In genomic region chr10:100045592-100045991, GRCh38 we compare ENCODE assay signal across 15 cellular contexts. TPM values are rescaled to one million over a fixed set of nuclear protein-coding genes. Genes with fewer than 3 reads are reported as not detected.
DNase-seq lines count a peak whose midpoint lies in the region; ATAC-seq and TF ChIP-seq lines count a peak whose summit lies in the region.
"Had no signal": no experiment of that assay in that cellular context is flagged by ENCODE, and none has a peak within 500 bp of the region (broad histone marks: within the 10 kb centered on the region; RNA-seq: fewer than 3 reads in every experiment).

No MANE protein-coding gene starts in this region.

- H3K79me2 ChIP-seq in mammary epithelial cell (ENCODE audit: insufficient read depth, low read length) (no peaks in the 10 kb centered on the region), mesendoderm (ENCODE audit: control insufficient read depth, insufficient read depth, low read length) (no peaks in the 10 kb centered on the region)

- H3K4ac ChIP-seq in mesendoderm (ENCODE audit: low read depth, low read length), result no peak overlapping the region

- peak overlapping the region; percentile 1 for H2BK15ac ChIP-seq in mesendoderm (replicated peaks; ENCODE audit: low read depth)

- H3K4me3 ChIP-seq in mammary epithelial cell (replicated peaks in 1 of 3; ENCODE audit: insufficient read depth in 1 of 3, low read depth in 2 of 3, low read length in 3 of 3) (no peak overlapping the region), breast epithelium (no peak overlapping the region), mesendoderm (ENCODE audit: low read length) (no peak overlapping the region)
- H3K4me3 ChIP-seq: ovary, SJSA1, thoracic aorta had no signal

- H3K9ac ChIP-seq in mammary epithelial cell (ENCODE audit: insufficient read depth, low read length) (no peak overlapping the region), mesendoderm (ENCODE audit: low read length) (no peak overlapping the region)

- H3K27ac ChIP-seq in mammary epithelial cell (ENCODE audit: insufficient read depth, low read depth, low read length) (no peak overlapping the region), breast epithelium (no peak overlapping the region), mesendoderm (ENCODE audit: low read depth, low read length) (no peak overlapping the region)
- H3K27ac ChIP-seq: C4-2B, SJSA1, thoracic aorta had no signal

- no TSS peak for BruUV-seq in mammary epithelial cell (replicated peaks; lab: Mats Ljungman, UMichigan)

- in situ Hi-C loops in mammary epithelial cell (cut with MboI; ENCODE audit: low sequenced_read_pairs in 2 of 2), result loop anchor here (5.0 to 10.0 kb wide), 3 partner anchors 138 to 201 kb away; no protein-coding TSS in a partner anchor

- H2BK120ac ChIP-seq in mesendoderm (ENCODE audit: low read depth, low read length), result no peak overlapping the region

- no peak for TF ChIP-seq CTCF in mammary epithelial cell (conservative IDR thresholded peaks at IDR 0.05 in 1 of 2, IDR thresholded peaks at IDR 0.05 in 1 of 2; ENCODE audit: extremely low read depth in 1 of 2, insufficient read depth in 1 of 2, low read depth in 1 of 2, low read length in 2 of 2)
- TF ChIP-seq CTCF in breast epithelium (IDR thresholded peaks at IDR 0.05), result no peak
- no peak for TF ChIP-seq CTCF in WTC11 (IDR thresholded peaks at IDR 0.05)

- H3K27me3 ChIP-seq in mammary epithelial cell (ENCODE audit: insufficient read depth, low read length) (no peaks in the 10 kb centered on the region), breast epithelium (no peaks in the 10 kb centered on the region), mesendoderm (ENCODE audit: insufficient read depth, low read length, poor library complexity) (no peaks in the 10 kb centered on the region)
- H3K27me3 ChIP-seq: ovary, SJSA1 had no signal

- dilution Hi-C loops in mammary epithelial cell (cut with HindIII; ENCODE audit: low sequenced_read_pairs), result no loop called here

- WGBS in mammary epithelial cell (ENCODE audit: low coverage, missing lambda C conversion rate), result 50% methylated on average over 2 of the region's 2 CpGs
- no CpG with 5 or more reads among the region's 2 CpGs for WGBS in mesendoderm (ENCODE audit: extremely low coverage, insufficient coverage, low lambda C conversion rate)

- H2AK5ac ChIP-seq in mesendoderm (ENCODE audit: low read length), result no peak overlapping the region

- ATAC-seq in WTC11 (0 out of 2 replicates have a peak, but pooled peaks have one; percentile 12), HG02623 (IDR thresholded peaks at IDR 0.05; ENCODE audit: unreplicated experiment) (no peak), left lobe of liver (no peak), GM19452 (IDR thresholded peaks at IDR 0.05; ENCODE audit: unreplicated experiment) (no peak)

- H4K8ac ChIP-seq in mesendoderm (ENCODE audit: low read depth, low read length), result no peak overlapping the region

- H3K23ac ChIP-seq in mesendoderm (ENCODE audit: low read length), result no peak overlapping the region

- H3K18ac ChIP-seq in mesendoderm (ENCODE audit: low read length), result no peak overlapping the region

- H3K9me3 Mint-ChIP-seq in WTC11, result no peaks in the 10 kb centered on the region
- H3K9me3 Mint-ChIP-seq: T-helper 2 cell treated with Interferon-gamma antibody and Interleukin-4, amounts not matched to agents 5 μg/mL and 100 μg/mL, for 36 hours had no signal

- H3K27me3 Mint-ChIP-seq in WTC11 (ENCODE audit: low read depth), result no peaks in the 10 kb centered on the region

- CTCF ChIA-PET in mammary epithelial cell (lab: Charles Lee; ENCODE audit: low non-redundant PET), result interaction anchor here (0.6 to 2.0 kb wide), 8 partner anchors 24 to 415 kb away, joined by 3 to 17 read pairs (median 5); partner anchors contain the start of genes COX15, CUTC and DNMBP
- CTCF ChIA-PET in WTC11 (lab: Charles Lee), result interaction anchor here (0.5 to 4.7 kb wide), 54 partner anchors 8 to 1124 kb away, joined by 3 to 53 read pairs (median 4); partner anchors contain the start of gene DNMBP

- peak overlapping the region; percentile 80 for H3K27ac Mint-ChIP-seq in WTC11
- H3K27ac Mint-ChIP-seq: T-helper 2 cell treated with Interferon-gamma antibody and Interleukin-4, amounts not matched to agents 5 μg/mL and 100 μg/mL, for 36 hours had no signal

- intact Hi-C loops in mammary epithelial cell (cut with micrococcal nuclease) (no loop called here), breast epithelium (cut with DNase I; ENCODE audit: low total_unique reads) (no loop called here)

- H3K4me3 Mint-ChIP-seq in WTC11, result no peak overlapping the region
- H3K4me3 Mint-ChIP-seq: T-helper 2 cell treated with Interferon-gamma antibody and Interleukin-4, amounts not matched to agents 5 μg/mL and 100 μg/mL, for 36 hours had no signal

- H3K9me3 ChIP-seq in mammary epithelial cell (replicated peaks; ENCODE audit: insufficient read depth, low read length) (no peaks in the 10 kb centered on the region), breast epithelium (no peaks in the 10 kb centered on the region)
- H3K9me3 ChIP-seq: ovary, SJSA1, thoracic aorta had no signal

- peaks cover 28% of the 10 kb centered on the region for H3K4me1 Mint-ChIP-seq in WTC11

- H3K79me1 ChIP-seq in mesendoderm (ENCODE audit: low read length), result no peaks in the 10 kb centered on the region

- TF ChIP-seq POLR2A in breast epithelium (IDR thresholded peaks at IDR 0.05), result no peak

- H3K4me1 ChIP-seq in mammary epithelial cell (ENCODE audit: insufficient read depth, low read length) (peaks cover 29% of the 10 kb centered on the region), breast epithelium (no peaks in the 10 kb centered on the region), mesendoderm (ENCODE audit: control insufficient read depth, low read depth, low read length) (peaks cover 2% of the 10 kb centered on the region)

- H3K36me3 Mint-ChIP-seq in WTC11, result no peaks in the 10 kb centered on the region

- no peaks in the 10 kb centered on the region for H4K20me1 ChIP-seq in mammary epithelial cell (ENCODE audit: insufficient read depth, low read length)

- H3K36me3 ChIP-seq in mammary epithelial cell (ENCODE audit: insufficient read depth, low read length) (no peaks in the 10 kb centered on the region), breast epithelium (no peaks in the 10 kb centered on the region), mesendoderm (ENCODE audit: control insufficient read depth, insufficient read depth, low read length) (no peaks in the 10 kb centered on the region)
- H3K36me3 ChIP-seq: ovary, SJSA1, thoracic aorta had no signal

- H3K4me2 ChIP-seq in mammary epithelial cell (ENCODE audit: insufficient read depth, low read depth, low read length) (no peak overlapping the region), mesendoderm (ENCODE audit: low read length) (no peak overlapping the region)

- no peak overlapping the region for H2BK5ac ChIP-seq in mesendoderm (ENCODE audit: low read length)

- DNase-seq in mammary epithelial cell (no peak), breast epithelium (ENCODE audit: low spot score in 2 of 2) (no peak), WTC11 (ENCODE audit: low spot score) (no peak), mesendoderm (no peak), HPDE6-E6E7 (ENCODE audit: extremely low spot score) (no peak), left lobe of liver (ENCODE audit: low spot score) (no peak)
- DNase-seq: activated gamma-delta T cell had no signal

- H3K56ac ChIP-seq in mesendoderm (ENCODE audit: low read length), result no peak overlapping the region

- POLR2A ChIA-PET in WTC11 (lab: Charles Lee), result interaction anchor here (1.6 kb wide), 1 partner anchor 132 kb away, joined by 9 read pairs; no protein-coding TSS in a partner anchor

- peak overlapping the region; percentile 77 for H2AFZ ChIP-seq in mammary epithelial cell (ENCODE audit: low read depth, low read length)

- H4K5ac ChIP-seq in mesendoderm (ENCODE audit: low read length), result no peak overlapping the region

TF ChIP-seq in WTC11, 78 proteins besides CTCF, POLR2A, EP300 and RAD21 (continues in another document):
- TF ChIP-seq ELF4 (CRISPR knock-in tag; IDR thresholded peaks at IDR 0.05; ENCODE audit: low read depth) (no peak), AR (CRISPR knock-in tag; IDR thresholded peaks at IDR 0.05) (no peak), USF1 (CRISPR knock-in tag; IDR thresholded peaks at IDR 0.05) (no peak), PRRX2 (CRISPR knock-in tag; IDR thresholded peaks at IDR 0.05) (no peak)

RNA-seq across cellular contexts. Expression of gene DNMBP, which starts 35.8 kb away (rescaled TPM):
- total RNA-seq in mammary epithelial cell (10 to 100 TPM in 1 of 2 donors, 1 to 10 TPM in 1; 8.7 to 17.6 TPM), breast epithelium (10 to 100 TPM; 15.1 to 20.6 (median 15.5) TPM), WTC11 (2021) (19.7 to 25.3 TPM (median 22.2 TPM) in 3 replicates), left lobe of liver (11.6 TPM)
- 17.4 TPM for polyA plus RNA-seq in mammary epithelial cell
- 33.6 TPM for polyA minus RNA-seq in mammary epithelial cell
- 9.3 TPM for polyA plus RNA-seq in mesendoderm (2013, experiment 1 of 2)
- polyA plus RNA-seq in mesendoderm (2013, experiment 2 of 2), result 9.5 TPM

RNA-seq across cellular contexts. Expression of gene CPN1, which starts 36.1 kb away (rescaled TPM):
- total RNA-seq in mammary epithelial cell, result not detected
- not detected for polyA plus RNA-seq in mammary epithelial cell
- not detected for polyA minus RNA-seq in mammary epithelial cell
- not detected for total RNA-seq in breast epithelium
- 0.42 to 0.69 TPM (median 0.66 TPM) in 3 replicates for total RNA-seq in WTC11 (2021)
- 0.24 TPM for polyA plus RNA-seq in mesendoderm (2013, experiment 1 of 2)
- 0.21 TPM for polyA plus RNA-seq in mesendoderm (2013, experiment 2 of 2)
- total RNA-seq in left lobe of liver, result 46.9 TPM
- total RNA-seq: A172, ovary, SJSA1, thoracic aorta had no signal
- polyA plus RNA-seq: ovary had no signal

Comparison
In these comparisons a context has a peak if more than half of its experiments do, and no peak if none do; other contexts are left out.
1. RNA of gene CPN1, which starts 36.1 kb away (total RNA-seq): 46.9 TPM in left lobe of liver (single experiment); 0.42 to 0.69 TPM in WTC11, not detected in mammary epithelial cell and not detected in breast epithelium; every median in the first group is over 10 times any median in the second.